8 cellular contexts compared by ENCODE assay signal in genomic region chr4:1579834-1580686, GRCh38.
DNase-seq lines count a peak whose midpoint lies in the region; ATAC-seq and TF ChIP-seq lines count a peak whose summit lies in the region.

No MANE protein-coding gene starts in this region.

- H3K27ac ChIP-seq in layer of hippocampus (ENCODE audit: low read depth, low read length), result peak overlapping the region; percentile 30

- POLR2A ChIA-PET in activated B cell treated with CpG ODN at 0.5 μM for 24 hours (lab: Charles Lee), result interaction anchor here (1.1 kb wide), 1 partner anchor 141 kb away, joined by 5 read pairs; the partner anchor contains the start of genes TACC3 and TMEM129

- no peaks in the 10 kb centered on the region for H3K9me2 ChIP-seq in Loucy (replicated peaks; ENCODE audit: low read depth, low read length)

- no peaks in the 10 kb centered on the region for H3K27me3 Mint-ChIP-seq in activated B cell treated with CpG ODN at 0.5 μM for 24 hours
- no peaks in the 10 kb centered on the region for H3K27me3 Mint-ChIP-seq in central memory CD8-positive, alpha-beta T cell

- H3K27ac Mint-ChIP-seq in activated B cell treated with CpG ODN at 0.5 μM for 24 hours, result peak overlapping the region; percentile 79
- H3K27ac Mint-ChIP-seq in central memory CD8-positive, alpha-beta T cell (ENCODE audit: low read depth), result no peak overlapping the region

- peak; percentile 51 for ATAC-seq in GM19467 (IDR thresholded peaks at IDR 0.05; ENCODE audit: unreplicated experiment)
- peak; percentile 83 for ATAC-seq in activated B cell treated with CpG ODN at 0.5 μM for 24 hours (ENCODE audit: low read depth)
- ATAC-seq in central memory CD8-positive, alpha-beta T cell (replicated peaks; ENCODE audit: extremely low read depth, poor library complexity, severe bottlenecking), result peak; percentile 66

- H3K9ac ChIP-seq in Loucy (ENCODE audit: low read depth, low read length, poor library complexity, severe bottlenecking), result peak overlapping the region; percentile 76

- TF ChIP-seq CTCF in Loucy (conservative IDR thresholded peaks at IDR 0.05; ENCODE audit: low read length) (no peak), activated B cell treated with CpG ODN at 0.5 μM for 24 hours (IDR thresholded peaks at IDR 0.05) (no peak)

- H3K4me3 Mint-ChIP-seq in activated B cell treated with CpG ODN at 0.5 μM for 24 hours, result peak overlapping the region; percentile 81
- H3K4me3 Mint-ChIP-seq in central memory CD8-positive, alpha-beta T cell, result peak overlapping the region; percentile 66

- no peaks in the 10 kb centered on the region for H3K36me3 ChIP-seq in Loucy (ENCODE audit: insufficient read depth, low read length)

- DNase-seq in AG20443 (ENCODE audit: low spot score) (peak; percentile 96), activated B cell treated with CpG ODN at 0.5 μM for 24 hours (peak; percentile 89), NCI-H146 (lab: John Stamatoyannopoulos, UW) (no peak)
- peak; percentile 81 to 94 for DNase-seq in central memory CD8-positive, alpha-beta T cell (ENCODE audit: low spot score in 2 of 2)
- peak; percentile 92 for DNase-seq in stimulated activated CD4-positive, alpha-beta T cell treated with anti-CD3 and anti-CD28 coated beads, Interleukin-2, amount 100 ng/mL, for 4 hours (ENCODE audit: low read depth)

- no peaks in the 10 kb centered on the region for H3K79me2 ChIP-seq in Loucy (ENCODE audit: insufficient read depth, low read length)

- intact Hi-C loops in activated B cell treated with CpG ODN at 0.5 μM for 24 hours (cut with micrococcal nuclease), result loop anchor here (1.0 to 10.0 kb wide), 11 partner anchors 104 to 1905 kb away; partner anchors contain the start of genes DGKQ, FAM53A, FGFRL1 and HAUS3

- peak overlapping the region; percentile 92 for H2AFZ ChIP-seq in Loucy (ENCODE audit: low read length)

- H3K27me3 ChIP-seq in Loucy (ENCODE audit: insufficient read depth, low read length, poor library complexity, severe bottlenecking), result no peaks in the 10 kb centered on the region
- H3K27me3 ChIP-seq in layer of hippocampus (ENCODE audit: control insufficient read depth, insufficient read depth, low read length), result no peaks in the 10 kb centered on the region

- H3K4me3 ChIP-seq in Loucy (ENCODE audit: low read length, poor library complexity, severe bottlenecking), result peak overlapping the region; percentile 79

- peaks cover 5% of the 10 kb centered on the region for H3K4me1 ChIP-seq in Loucy (ENCODE audit: insufficient read depth, low read length, poor library complexity, severe bottlenecking)

- H3K4me1 Mint-ChIP-seq in activated B cell treated with CpG ODN at 0.5 μM for 24 hours, result peaks cover 4% of the 10 kb centered on the region
- H3K4me1 Mint-ChIP-seq in central memory CD8-positive, alpha-beta T cell, result peaks cover 5% of the 10 kb centered on the region

- H3K9me3 Mint-ChIP-seq in activated B cell treated with CpG ODN at 0.5 μM for 24 hours, result no peaks in the 10 kb centered on the region
- no peaks in the 10 kb centered on the region for H3K9me3 Mint-ChIP-seq in central memory CD8-positive, alpha-beta T cell

- H3F3A ChIP-seq in Loucy (ENCODE audit: low read depth), result peaks cover 3% of the 10 kb centered on the region; the same call in 1 of the 2 replicates

- no peaks in the 10 kb centered on the region for H3K36me3 Mint-ChIP-seq in activated B cell treated with CpG ODN at 0.5 μM for 24 hours (ENCODE audit: low read depth)
- H3K36me3 Mint-ChIP-seq in central memory CD8-positive, alpha-beta T cell (ENCODE audit: insufficient read depth), result peaks cover 4% of the 10 kb centered on the region

- H3K4me2 ChIP-seq in Loucy (ENCODE audit: low read depth, low read length, poor library complexity, severe bottlenecking), result peak overlapping the region; percentile 81

- no peaks in the 10 kb centered on the region for H3K9me3 ChIP-seq in Loucy (ENCODE audit: insufficient read depth, low read depth, low read length)

- CTCF ChIA-PET in activated B cell treated with CpG ODN at 0.5 μM for 24 hours (lab: Charles Lee), result no interaction called here

- no peaks in the 10 kb centered on the region for H4K20me1 ChIP-seq in Loucy (ENCODE audit: insufficient read depth, low read length, poor library complexity, severe bottlenecking)
